In the genomic region with DNA sequence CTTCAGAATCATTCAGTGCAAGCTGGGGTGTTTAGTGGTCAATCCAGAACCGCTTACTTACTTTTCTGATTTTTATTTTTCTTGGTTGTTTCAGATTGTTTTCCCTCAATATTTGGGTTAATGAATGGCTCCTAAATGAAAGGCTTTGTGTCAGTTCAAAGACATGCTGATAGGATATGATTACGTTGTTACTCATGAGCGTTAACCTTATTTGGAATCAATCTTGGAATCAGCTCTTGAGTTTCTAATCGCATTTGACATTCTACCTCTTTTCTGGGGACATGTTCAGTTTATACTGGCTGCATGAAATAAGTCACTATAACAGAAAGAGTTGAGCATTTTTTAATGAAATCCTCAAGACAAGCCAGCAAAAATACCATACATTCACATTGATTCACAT, we compare ENCODE assay signal across 1 cellular context.
TF ChIP-seq lines count a peak whose summit lies in the region.

No MANE protein-coding gene starts in this region.

TF ChIP-seq in K562, 482 proteins besides CTCF, POLR2A, EP300 and RAD21 (continued from another document):
- TF ChIP-seq, protein P1, sequence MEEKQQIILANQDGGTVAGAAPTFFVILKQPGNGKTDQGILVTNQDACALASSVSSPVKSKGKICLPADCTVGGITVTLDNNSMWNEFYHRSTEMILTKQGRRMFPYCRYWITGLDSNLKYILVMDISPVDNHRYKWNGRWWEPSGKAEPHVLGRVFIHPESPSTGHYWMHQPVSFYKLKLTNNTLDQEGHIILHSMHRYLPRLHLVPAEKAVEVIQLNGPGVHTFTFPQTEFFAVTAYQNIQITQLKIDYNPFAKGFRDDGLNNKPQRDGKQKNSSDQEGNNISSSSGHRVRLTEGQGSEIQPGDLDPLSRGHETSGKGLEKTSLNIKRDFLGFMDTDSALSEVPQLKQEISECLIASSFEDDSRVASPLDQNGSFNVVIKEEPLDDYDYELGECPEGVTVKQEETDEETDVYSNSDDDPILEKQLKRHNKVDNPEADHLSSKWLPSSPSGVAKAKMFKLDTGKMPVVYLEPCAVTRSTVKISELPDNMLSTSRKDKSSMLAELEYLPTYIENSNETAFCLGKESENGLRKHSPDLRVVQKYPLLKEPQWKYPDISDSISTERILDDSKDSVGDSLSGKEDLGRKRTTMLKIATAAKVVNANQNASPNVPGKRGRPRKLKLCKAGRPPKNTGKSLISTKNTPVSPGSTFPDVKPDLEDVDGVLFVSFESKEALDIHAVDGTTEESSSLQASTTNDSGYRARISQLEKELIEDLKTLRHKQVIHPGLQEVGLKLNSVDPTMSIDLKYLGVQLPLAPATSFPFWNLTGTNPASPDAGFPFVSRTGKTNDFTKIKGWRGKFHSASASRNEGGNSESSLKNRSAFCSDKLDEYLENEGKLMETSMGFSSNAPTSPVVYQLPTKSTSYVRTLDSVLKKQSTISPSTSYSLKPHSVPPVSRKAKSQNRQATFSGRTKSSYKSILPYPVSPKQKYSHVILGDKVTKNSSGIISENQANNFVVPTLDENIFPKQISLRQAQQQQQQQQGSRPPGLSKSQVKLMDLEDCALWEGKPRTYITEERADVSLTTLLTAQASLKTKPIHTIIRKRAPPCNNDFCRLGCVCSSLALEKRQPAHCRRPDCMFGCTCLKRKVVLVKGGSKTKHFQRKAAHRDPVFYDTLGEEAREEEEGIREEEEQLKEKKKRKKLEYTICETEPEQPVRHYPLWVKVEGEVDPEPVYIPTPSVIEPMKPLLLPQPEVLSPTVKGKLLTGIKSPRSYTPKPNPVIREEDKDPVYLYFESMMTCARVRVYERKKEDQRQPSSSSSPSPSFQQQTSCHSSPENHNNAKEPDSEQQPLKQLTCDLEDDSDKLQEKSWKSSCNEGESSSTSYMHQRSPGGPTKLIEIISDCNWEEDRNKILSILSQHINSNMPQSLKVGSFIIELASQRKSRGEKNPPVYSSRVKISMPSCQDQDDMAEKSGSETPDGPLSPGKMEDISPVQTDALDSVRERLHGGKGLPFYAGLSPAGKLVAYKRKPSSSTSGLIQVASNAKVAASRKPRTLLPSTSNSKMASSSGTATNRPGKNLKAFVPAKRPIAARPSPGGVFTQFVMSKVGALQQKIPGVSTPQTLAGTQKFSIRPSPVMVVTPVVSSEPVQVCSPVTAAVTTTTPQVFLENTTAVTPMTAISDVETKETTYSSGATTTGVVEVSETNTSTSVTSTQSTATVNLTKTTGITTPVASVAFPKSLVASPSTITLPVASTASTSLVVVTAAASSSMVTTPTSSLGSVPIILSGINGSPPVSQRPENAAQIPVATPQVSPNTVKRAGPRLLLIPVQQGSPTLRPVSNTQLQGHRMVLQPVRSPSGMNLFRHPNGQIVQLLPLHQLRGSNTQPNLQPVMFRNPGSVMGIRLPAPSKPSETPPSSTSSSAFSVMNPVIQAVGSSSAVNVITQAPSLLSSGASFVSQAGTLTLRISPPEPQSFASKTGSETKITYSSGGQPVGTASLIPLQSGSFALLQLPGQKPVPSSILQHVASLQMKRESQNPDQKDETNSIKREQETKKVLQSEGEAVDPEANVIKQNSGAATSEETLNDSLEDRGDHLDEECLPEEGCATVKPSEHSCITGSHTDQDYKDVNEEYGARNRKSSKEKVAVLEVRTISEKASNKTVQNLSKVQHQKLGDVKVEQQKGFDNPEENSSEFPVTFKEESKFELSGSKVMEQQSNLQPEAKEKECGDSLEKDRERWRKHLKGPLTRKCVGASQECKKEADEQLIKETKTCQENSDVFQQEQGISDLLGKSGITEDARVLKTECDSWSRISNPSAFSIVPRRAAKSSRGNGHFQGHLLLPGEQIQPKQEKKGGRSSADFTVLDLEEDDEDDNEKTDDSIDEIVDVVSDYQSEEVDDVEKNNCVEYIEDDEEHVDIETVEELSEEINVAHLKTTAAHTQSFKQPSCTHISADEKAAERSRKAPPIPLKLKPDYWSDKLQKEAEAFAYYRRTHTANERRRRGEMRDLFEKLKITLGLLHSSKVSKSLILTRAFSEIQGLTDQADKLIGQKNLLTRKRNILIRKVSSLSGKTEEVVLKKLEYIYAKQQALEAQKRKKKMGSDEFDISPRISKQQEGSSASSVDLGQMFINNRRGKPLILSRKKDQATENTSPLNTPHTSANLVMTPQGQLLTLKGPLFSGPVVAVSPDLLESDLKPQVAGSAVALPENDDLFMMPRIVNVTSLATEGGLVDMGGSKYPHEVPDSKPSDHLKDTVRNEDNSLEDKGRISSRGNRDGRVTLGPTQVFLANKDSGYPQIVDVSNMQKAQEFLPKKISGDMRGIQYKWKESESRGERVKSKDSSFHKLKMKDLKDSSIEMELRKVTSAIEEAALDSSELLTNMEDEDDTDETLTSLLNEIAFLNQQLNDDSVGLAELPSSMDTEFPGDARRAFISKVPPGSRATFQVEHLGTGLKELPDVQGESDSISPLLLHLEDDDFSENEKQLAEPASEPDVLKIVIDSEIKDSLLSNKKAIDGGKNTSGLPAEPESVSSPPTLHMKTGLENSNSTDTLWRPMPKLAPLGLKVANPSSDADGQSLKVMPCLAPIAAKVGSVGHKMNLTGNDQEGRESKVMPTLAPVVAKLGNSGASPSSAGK (IDR thresholded peaks at IDR 0.05): no peak
- TF ChIP-seq GABPB1 (CRISPR knock-in tag; IDR thresholded peaks at IDR 0.05) (no peak), NCOA6 (IDR thresholded peaks at IDR 0.05) (no peak), CEBPG (CRISPR knock-in tag; IDR thresholded peaks at IDR 0.05) (no peak), CEBPG (tag; conservative IDR thresholded peaks at IDR 0.05 in 1 of 2, IDR thresholded peaks at IDR 0.05 in 1 of 2) (no peak), HDGF (IDR thresholded peaks at IDR 0.05) (no peak)
TF ChIP-seq in K562: peak in this region for 0.
